Comparison of ENCODE assay signal across 9 cellular contexts in the genomic region with DNA sequence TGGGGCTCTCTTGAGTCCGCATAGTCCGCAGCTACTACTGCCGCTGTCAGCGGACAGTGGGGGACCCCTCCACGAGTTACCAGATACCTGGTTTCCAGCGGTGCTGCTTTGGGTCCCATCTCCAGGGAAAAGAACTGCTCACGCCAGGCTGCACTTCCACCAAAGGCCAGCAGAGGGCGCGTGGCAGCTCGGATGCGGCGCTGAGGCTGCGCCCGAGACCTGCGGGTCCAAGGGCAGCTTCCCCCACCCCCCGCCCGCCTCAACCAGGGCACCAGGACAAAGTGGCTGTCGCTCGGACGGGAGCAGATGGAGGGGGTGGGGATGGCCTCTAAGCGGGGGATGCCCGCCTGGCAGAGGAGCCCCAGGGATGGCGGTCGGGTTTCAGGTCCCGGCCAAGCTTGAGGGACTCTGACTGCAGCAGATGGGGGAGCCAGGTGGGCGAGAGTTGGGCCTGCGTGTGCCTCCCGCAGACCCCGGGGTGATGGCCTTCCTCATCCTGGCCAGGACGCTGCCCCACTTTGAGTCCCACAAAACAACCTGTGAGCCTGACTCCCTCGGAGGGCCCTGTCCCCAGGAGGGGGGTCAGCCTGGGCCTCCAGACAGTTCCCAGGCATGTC. TPM values are rescaled to one million over a fixed set of nuclear protein-coding genes. Genes with fewer than 3 reads are reported as not detected.
DNase-seq lines count a peak whose midpoint lies in the region; FAIRE-seq and TF ChIP-seq lines count a peak whose summit lies in the region.
"Had no signal": no experiment of that assay in that cellular context is flagged by ENCODE, and none has a peak within 500 bp of the region (broad histone marks: within the 10 kb centered on the region; RNA-seq: fewer than 3 reads in every experiment).

No MANE protein-coding gene starts in this region.

- CTCF ChIA-PET in H1 (lab: Charles Lee; ENCODE audit: partially characterized antibody): interaction anchor here (1.5 kb wide), 1 partner anchor 25 kb away, joined by 3 read pairs; no protein-coding TSS in a partner anchor

- in situ Hi-C loops in GM23248 (cut with MboI): no loop called here

- no peak overlapping the region for H3K14ac ChIP-seq in H1 (ENCODE audit: insufficient read length)

- H3K9me2 ChIP-seq in GM23248 (ENCODE audit: insufficient read depth): no peaks in the 10 kb centered on the region

- H2BK5ac ChIP-seq in H1 (ENCODE audit: low read depth, low read length): no peak overlapping the region

- H3K56ac ChIP-seq in H1 (replicated peaks; ENCODE audit: insufficient read length, low read depth, low read length): no peak overlapping the region

- H2BK15ac ChIP-seq in H1 (ENCODE audit: low read length): no peak overlapping the region

- H3K4me1 ChIP-seq in GM23248 (ENCODE audit: insufficient read depth): no peaks in the 10 kb centered on the region
- H3K4me1 ChIP-seq in H1 (replicated peaks in 1 of 4; ENCODE audit: control insufficient read depth in 3 of 4, insufficient read depth in 4 of 4, low read length in 3 of 4): no peaks in the 10 kb centered on the region

- no peaks in the 10 kb centered on the region for H3K9me3 ChIP-seq in GM23248 (ENCODE audit: low read depth)
- H3K9me3 ChIP-seq in H1 (ENCODE audit: insufficient read depth in 2 of 2, low read depth in 1 of 2, low read length in 1 of 2): peaks cover 60 to 70% of the 10 kb centered on the region in 2 experiments

- H3K4me3 ChIP-seq in GM23248 (no peak overlapping the region), WI38 (ENCODE audit: low read depth, low read length) (no peak overlapping the region), H1 (ENCODE audit: extremely low read depth in 1 of 4, insufficient read depth in 2 of 4, low read depth in 3 of 4, low read length in 4 of 4) (no peak overlapping the region)

- no peak overlapping the region for H2BK20ac ChIP-seq in H1 (ENCODE audit: low read length)

- H2AFZ ChIP-seq in GM23248 (no peak overlapping the region), H1 (ENCODE audit: low read length) (no peak overlapping the region)

- no peak overlapping the region for H2BK12ac ChIP-seq in H1 (ENCODE audit: low read depth, low read length)

- H4K20me1 ChIP-seq in GM23248 (ENCODE audit: insufficient read depth) (no peaks in the 10 kb centered on the region), H1 (replicated peaks in 1 of 2; ENCODE audit: control insufficient read depth in 1 of 2, insufficient read depth in 2 of 2, low read length in 2 of 2) (no peaks in the 10 kb centered on the region)

- H2AK5ac ChIP-seq in H1 (ENCODE audit: low read depth, low read length): no peak overlapping the region

- no peaks in the 10 kb centered on the region for H3K27me3 ChIP-seq in GM23248 (replicated peaks; ENCODE audit: insufficient read depth)
- H3K27me3 ChIP-seq in H1 (replicated peaks in 1 of 4; ENCODE audit: control insufficient read depth in 3 of 4, extremely low read depth in 1 of 4, insufficient read depth in 3 of 4, low read length in 3 of 4): no peaks in the 10 kb centered on the region

- 10 to 24% methylated on average over 24 to 26 of the region's 31 CpGs for whole genome bisulfite sequencing in GM23248 (ENCODE audit: low coverage in 1 of 2, low lambda C conversion rate in 2 of 2, missing lambda C conversion rate in 2 of 2), 2 experiments
- WGBS in H1 (ENCODE audit: extremely low coverage in 1 of 2, insufficient coverage in 1 of 2, insufficient read length in 1 of 2, insufficient replicate concordance in 2 of 2, low coverage in 1 of 2, low lambda C conversion rate in 2 of 2, missing lambda C conversion rate in 1 of 2), 2 experiments: 71% methylated on average over 22 of the region's 31 CpGs; no CpG with 5 or more reads in 1 of the 2 experiments

- TF ChIP-seq CTCF in WI38 (IDR thresholded peaks at IDR 0.05; ENCODE audit: low read depth, low read length) (peak; percentile 50), H1 (IDR thresholded peaks at IDR 0.05; ENCODE audit: control extremely low read depth in 1 of 3, insufficient read depth in 1 of 3, low read depth in 1 of 3, low read length in 3 of 3) (peak in 2 of 3 experiments; percentile 40 to 67; a peak in 2 of 4 replicates)

- H3K9ac ChIP-seq in GM23248 (no peak overlapping the region), H1 (replicated peaks in 1 of 4; ENCODE audit: extremely low read depth in 1 of 4, low read depth in 3 of 4, low read length in 3 of 4) (no peak overlapping the region)

- POLR2A ChIA-PET in H1 (lab: Charles Lee; ENCODE audit: partially characterized antibody): no interaction called here

- no peaks in the 10 kb centered on the region for H3K79me2 ChIP-seq in GM23248 (ENCODE audit: insufficient read depth)
- H3K79me2 ChIP-seq in H1 (ENCODE audit: control insufficient read depth in 1 of 2, insufficient read depth in 2 of 2, low read length in 2 of 2): no peaks in the 10 kb centered on the region

- H2BK120ac ChIP-seq in H1 (replicated peaks; ENCODE audit: low read depth, low read length): no peak overlapping the region

- no peak for TF ChIP-seq EP300 in H1 (IDR thresholded peaks at IDR 0.05; ENCODE audit: borderline replicate concordance in 1 of 2, low read depth in 2 of 2, low read length in 2 of 2)

- H3K27ac ChIP-seq in GM23248: no peak overlapping the region
- no peak overlapping the region for H3K27ac ChIP-seq in H1 (ENCODE audit: low read depth, low read length)

- H4K5ac ChIP-seq in H1 (ENCODE audit: insufficient read length, low read depth, low read length): no peak overlapping the region

- peak; percentile 17 to 22; a peak in 2 of 4 replicates for TF ChIP-seq RAD21 in H1 (IDR thresholded peaks at IDR 0.05 in 1 of 2, conservative IDR thresholded peaks at IDR 0.05 in 1 of 2; ENCODE audit: low read depth in 2 of 2, low read length in 2 of 2)

- H3F3A ChIP-seq in GM23248 (ENCODE audit: insufficient read depth): no peaks in the 10 kb centered on the region

- no peaks in the 10 kb centered on the region for H3K36me3 ChIP-seq in GM23248 (ENCODE audit: low read depth)
- peaks cover 0 to 7% (median 0%) of the 10 kb centered on the region in 4 experiments; a peak in 1 of 8 replicates for H3K36me3 ChIP-seq in H1 (ENCODE audit: control insufficient read depth in 2 of 4, insufficient read depth in 4 of 4, low read length in 3 of 4)

- H3K4ac ChIP-seq in H1 (replicated peaks; ENCODE audit: insufficient read length, low read depth, low read length): no peak overlapping the region

- no peak for TF ChIP-seq POLR2A in H1 (IDR thresholded peaks at IDR 0.05; ENCODE audit: control extremely low read depth in 1 of 2, low read depth in 2 of 2, low read length in 2 of 2)

- no peak overlapping the region for H4K8ac ChIP-seq in H1 (ENCODE audit: extremely low read depth, insufficient read depth, low read length)

- H3K18ac ChIP-seq in H1 (ENCODE audit: extremely low read depth, low read length): no peak overlapping the region

- FAIRE-seq in H1 (lab: Jason Lieb, UNC): no peak
- FAIRE-seq: endometrium had no signal

- no peaks in the 10 kb centered on the region for H3K23me2 ChIP-seq in H1 (ENCODE audit: low read depth, low read length)

- no peak overlapping the region for H4K91ac ChIP-seq in H1 (replicated peaks; ENCODE audit: insufficient read length, low read length)

- no peaks in the 10 kb centered on the region for H3K79me1 ChIP-seq in H1 (ENCODE audit: low read depth, low read length)

- H3K4me2 ChIP-seq in GM23248 (ENCODE audit: unreplicated experiment) (no peak overlapping the region), H1 (ENCODE audit: insufficient read depth in 1 of 2, low read depth in 2 of 2, low read length in 2 of 2) (no peak overlapping the region)

- H3K23ac ChIP-seq in H1 (ENCODE audit: insufficient read length): no peak overlapping the region

- DNase-seq in GM23248 (peak; percentile 5), H1 (ENCODE audit: low read depth in 1 of 2, low spot score in 2 of 2) (peak in 1 of 2 experiments; percentile 52), GM03348 (ENCODE audit: low spot score) (no peak), NCI-H2196 treated with DMSO at 0.1 percent for 48 hours (lab: John Stamatoyannopoulos, UW; ENCODE audit: unreplicated experiment) (no peak), MV-4-11 (lab: John Stamatoyannopoulos, UW) (no peak), NCI-H2029 treated with DMSO at 0.1 percent for 48 hours (lab: John Stamatoyannopoulos, UW) (no peak)
- peak; percentile 29 to 42 for DNase-seq in stimulated activated CD4-positive, alpha-beta T cell treated with anti-CD3 and anti-CD28 coated beads, Interleukin-1b, Interleukin-23, amount 100 ng/mL, for 4 hours (ENCODE audit: low read depth in 2 of 2)

TF ChIP-seq in H1, 55 proteins besides CTCF, POLR2A, EP300 and RAD21 (continues in another document):
- no peak for TF ChIP-seq NRF1 (IDR thresholded peaks at IDR 0.05; ENCODE audit: low read depth, low read length)
- no peak for TF ChIP-seq KDM4A (IDR thresholded peaks at IDR 0.05; ENCODE audit: low read depth, low read length, severe bottlenecking)
- TF ChIP-seq SAP30 (IDR thresholded peaks at IDR 0.05; ENCODE audit: insufficient read depth, insufficient replicate concordance, low read length): no peak
- no peak for TF ChIP-seq TCF12 (IDR thresholded peaks at IDR 0.05; ENCODE audit: low read depth, low read length)
- no peak for TF ChIP-seq KDM1A (IDR thresholded peaks at IDR 0.05; ENCODE audit: borderline replicate concordance, low read length)

RNA-seq across cellular contexts. Expression of a gene that starts 23.8 kb away (rescaled TPM):
- total RNA-seq in GM23248 (2014; rRNA removed; shearing (Covaris generic)): not detected in 2 replicates
- polyA plus RNA-seq in GM23248 (2016; fragmentation: Nextera tagmentation; extraction: Ambion mirVana): not detected in 2 replicates
- not detected in 2 replicates for total RNA-seq in H1 (2021; fragmentation: NEBNext Ultra II Directional; extraction: Animal tissue kit (Norgen Biotek cat#: 25700))
- not detected in 2 replicates for polyA plus RNA-seq in H1 (2011; rRNA removed)
- not detected for polyA plus RNA-seq in H1 (2011; cell fraction: cytosol; rRNA removed)
- not detected for polyA plus RNA-seq in H1 (2011; cell fraction: nucleus; rRNA removed)
- not detected in 4 replicates for polyA plus RNA-seq in H1 (2012, experiment 1 of 2)
- polyA plus RNA-seq in H1 (2012, experiment 2 of 2): not detected
- polyA plus RNA-seq in H1 (2013, experiment 1 of 2): not detected
- polyA plus RNA-seq in H1 (2013, experiment 2 of 2): not detected
- polyA minus RNA-seq in H1 (2011; rRNA and poly(A)+ RNA removed): not detected in 2 replicates
- not detected for polyA minus RNA-seq in H1 (2011; cell fraction: cytosol; rRNA and poly(A)+ RNA removed)
- polyA minus RNA-seq in H1 (2011; cell fraction: nucleus; rRNA and poly(A)+ RNA removed): not detected

RNA-seq across cellular contexts. Expression of a gene that starts 45.0 kb away (rescaled TPM):
- not detected in 2 replicates for total RNA-seq in GM23248 (2014; rRNA removed; shearing (Covaris generic))
- not detected in 2 replicates for polyA plus RNA-seq in GM23248 (2016; fragmentation: Nextera tagmentation; extraction: Ambion mirVana)
- not detected in 2 replicates for total RNA-seq in H1 (2021; fragmentation: NEBNext Ultra II Directional; extraction: Animal tissue kit (Norgen Biotek cat#: 25700))
- polyA plus RNA-seq in H1 (2011; rRNA removed): not detected in 2 replicates
- polyA plus RNA-seq in H1 (2011; cell fraction: cytosol; rRNA removed): not detected
- not detected for polyA plus RNA-seq in H1 (2011; cell fraction: nucleus; rRNA removed)
- polyA plus RNA-seq in H1 (2012, experiment 1 of 2): not detected in 4 replicates
- not detected for polyA plus RNA-seq in H1 (2012, experiment 2 of 2)
- polyA plus RNA-seq in H1 (2013, experiment 1 of 2): not detected
- polyA plus RNA-seq in H1 (2013, experiment 2 of 2): not detected
- not detected in 2 replicates for polyA minus RNA-seq in H1 (2011; rRNA and poly(A)+ RNA removed)
- polyA minus RNA-seq in H1 (2011; cell fraction: cytosol; rRNA and poly(A)+ RNA removed): not detected
- not detected for polyA minus RNA-seq in H1 (2011; cell fraction: nucleus; rRNA and poly(A)+ RNA removed)

Comparison
In these comparisons a context has a peak if more than half of its experiments do, and no peak if none do; other contexts are left out.
1. DNase-seq: peak in GM23248 (single experiment) and stimulated activated CD4-positive, alpha-beta T cell treated with anti-CD3 and anti-CD28 coated beads, Interleukin-1b, Interleukin-23, amount 100 ng/mL, for 4 hours (2 of 2); none in GM03348 (single experiment), NCI-H2196 treated with DMSO at 0.1 percent for 48 hours (single experiment), MV-4-11 (single experiment) and NCI-H2029 treated with DMSO at 0.1 percent for 48 hours (single experiment).